Comparison of ENCODE assay signal across 1 cellular context in the genomic region with DNA sequence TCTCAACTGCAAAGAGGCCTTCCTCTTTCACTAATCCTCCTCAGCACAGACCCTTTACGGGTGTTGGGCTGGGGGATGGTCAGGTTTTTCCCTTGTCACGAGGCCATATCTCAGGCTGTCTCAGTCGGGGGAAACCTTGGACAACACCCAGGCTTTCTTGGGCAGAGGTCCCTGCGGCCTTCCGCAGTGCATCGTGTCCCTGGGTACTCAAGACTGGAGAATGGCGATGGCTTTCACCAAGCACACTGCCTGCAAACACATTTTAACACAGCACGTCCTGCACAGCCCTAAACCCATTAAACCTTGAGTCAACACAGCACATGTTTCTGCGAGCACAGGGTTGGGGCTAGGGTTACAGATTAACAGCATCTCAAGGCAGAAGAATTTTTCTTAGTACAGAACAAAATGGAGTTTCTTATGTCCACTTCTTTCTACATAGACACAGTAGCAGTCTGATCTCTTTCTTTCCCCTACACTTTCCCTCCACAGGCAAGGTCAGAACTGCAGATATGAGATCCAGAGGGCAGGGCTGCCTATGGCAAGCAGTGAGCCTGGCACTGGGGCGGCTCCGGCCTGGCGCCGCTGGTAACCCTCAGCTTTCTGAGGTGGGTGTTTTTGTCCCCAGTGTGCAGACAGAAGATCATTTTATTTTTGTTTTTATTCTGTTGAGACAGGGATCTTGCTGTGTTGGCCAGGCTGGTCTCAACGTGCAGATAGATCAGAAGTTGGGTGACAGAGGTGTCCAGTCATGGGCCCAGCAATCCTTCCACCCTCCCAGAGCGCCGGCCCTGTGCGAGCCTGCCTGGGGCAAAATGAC.
A peak's percentile ranks its signal among the peaks of the same experiment; 100 is the strongest.
TF ChIP-seq lines count a peak whose summit lies in the region.

No MANE protein-coding gene starts in this region.

TF ChIP-seq in WTC11, 78 proteins besides CTCF, POLR2A, EP300 and RAD21:
- 0 out of 2 replicates have a peak, but pooled peaks have one; percentile 30 for TF ChIP-seq GABPB1 (CRISPR knock-in tag; IDR thresholded peaks at IDR 0.05)
- TF ChIP-seq ZNF121 (CRISPR knock-in tag; IDR thresholded peaks at IDR 0.05), result 0 out of 2 replicates have a peak, but pooled peaks have one; percentile 21
